ENCODE assay signal across 22 cellular contexts in the genomic region with DNA sequence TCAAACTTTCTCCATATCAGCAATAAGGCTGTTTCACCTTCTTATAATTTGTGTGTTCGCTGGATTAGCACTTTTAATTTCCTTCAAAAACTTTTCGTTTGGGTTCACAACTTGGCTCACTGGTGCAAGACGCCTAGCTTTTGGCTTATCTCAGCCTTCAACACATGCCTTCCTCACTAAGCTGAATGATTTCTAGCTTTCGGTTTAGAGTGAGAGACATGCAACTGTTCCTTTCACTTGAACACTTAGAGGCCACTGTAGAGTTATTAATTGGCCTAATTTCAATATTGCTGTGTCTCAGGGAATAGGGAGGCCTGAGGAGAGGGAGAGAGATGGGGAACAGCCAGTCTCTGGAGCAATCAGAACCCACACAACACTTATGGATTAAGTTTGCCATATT.
DNase-seq lines count a peak whose midpoint lies in the region; ATAC-seq and TF ChIP-seq lines count a peak whose summit lies in the region.
"Had no signal": no experiment of that assay in that cellular context is flagged by ENCODE, and none has a peak within 500 bp of the region (broad histone marks: within the 10 kb centered on the region; RNA-seq: fewer than 3 reads in every experiment).

No MANE protein-coding gene starts in this region.

- ATAC-seq in GM19324 (IDR thresholded peaks at IDR 0.05; ENCODE audit: low FRiP score, unreplicated experiment) (peak; percentile 47), HG02870 (IDR thresholded peaks at IDR 0.05; ENCODE audit: unreplicated experiment) (peak; percentile 76), HG02981 (IDR thresholded peaks at IDR 0.05; ENCODE audit: unreplicated experiment) (no peak)
- ATAC-seq: right cardiac atrium had no signal

- H3K36me3 ChIP-seq in OCI-LY3 (replicated peaks; ENCODE audit: low read depth, low read length), result no peaks in the 10 kb centered on the region
- H3K36me3 ChIP-seq: esophagus muscularis mucosa, MG63, tibial artery had no signal

- no peaks in the 10 kb centered on the region for H3K9me3 ChIP-seq in OCI-LY3 (ENCODE audit: insufficient read depth, low read length)
- H3K9me3 ChIP-seq: esophagus muscularis mucosa, MG63, tibial artery had no signal

- TF ChIP-seq CTCF in GM12864 (IDR thresholded peaks at IDR 0.05; ENCODE audit: low read depth, low read length, missing control alignments) (no peak), OCI-LY3 (IDR thresholded peaks at IDR 0.05; ENCODE audit: low read depth, low read length) (no peak), GM13977 (IDR thresholded peaks at IDR 0.05; ENCODE audit: extremely low read depth, insufficient read depth, missing control alignments) (no peak)

- peaks cover 36% of the 10 kb centered on the region for H3K4me1 ChIP-seq in OCI-LY3 (ENCODE audit: low read length)
- H3K4me1 ChIP-seq: esophagus muscularis mucosa, tibial artery had no signal

- H3K27me3 ChIP-seq in OCI-LY3 (ENCODE audit: low read depth, low read length), result no peaks in the 10 kb centered on the region
- H3K27me3 ChIP-seq: MG63 had no signal

- no peaks in the 10 kb centered on the region for H4K20me1 ChIP-seq in OCI-LY3 (ENCODE audit: insufficient read depth, low read length)

- H2AFZ ChIP-seq in OCI-LY3 (ENCODE audit: low read depth, low read length), result no peak overlapping the region

- no peak overlapping the region for H3K4me3 ChIP-seq in GM12864 (ENCODE audit: low read depth, low read length)
- peak overlapping the region; percentile 34; the same call in 1 of the 2 replicates for H3K4me3 ChIP-seq in OCI-LY3 (ENCODE audit: low read length)
- H3K4me3 ChIP-seq: esophagus muscularis mucosa, MG63, tibial artery had no signal

- H3K4me2 ChIP-seq in OCI-LY3 (ENCODE audit: low read length), result peak overlapping the region; percentile 74

- peak overlapping the region; percentile 50; the same call in 1 of the 2 replicates for H3K9ac ChIP-seq in OCI-LY3 (ENCODE audit: low read length)

- in situ Hi-C loops in GM13977 (cut with MboI; ENCODE audit: low pct_unique_long_range_greater_than_20kb, low sequenced_read_pairs, unreplicated experiment), result no loop called here

- DNase-seq in GM12864 (ENCODE audit: low read depth) (peak; percentile 44), germinal center (ENCODE audit: low spot score) (no peak), NCI-H82 (lab: John Stamatoyannopoulos, UW) (no peak), GM13977 (ENCODE audit: low spot score) (no peak)
- DNase-seq: activated CD4-positive, alpha-beta T cell treated with anti-CD3 and anti-CD28 coated beads for 4 hours; activated gamma-delta T cell treated with Interleukin-2 at 50 U/mL for 16 hours; C1 segment of cervical spinal cord; glutamatergic neuron; H9; IMR-90; MG63; NCI-H1694 treated with DMSO at 0.1 percent for 48 hours; occipital lobe; right cardiac atrium; stimulated activated naive CD4-positive, alpha-beta T cell; tibial artery had no signal

- peak overlapping the region; percentile 89 for H3K27ac ChIP-seq in OCI-LY3 (ENCODE audit: low read length)
- H3K27ac ChIP-seq: esophagus muscularis mucosa, HL-60, tibial artery had no signal

- no peaks in the 10 kb centered on the region for H3K79me2 ChIP-seq in OCI-LY3 (ENCODE audit: low read length)
